Comparison of ENCODE assay signal across 22 cellular contexts in genomic region chr7:158135931-158136330, GRCh38.
DNase-seq lines count a peak whose midpoint lies in the region; ATAC-seq, FAIRE-seq and TF ChIP-seq lines count a peak whose summit lies in the region.
"Had no signal": no experiment of that assay in that cellular context is flagged by ENCODE, and none has a peak within 500 bp of the region (broad histone marks: within the 10 kb centered on the region; RNA-seq: fewer than 3 reads in every experiment).

No MANE protein-coding gene starts in this region.

- no peak for FAIRE-seq in kidney (lab: Jason Lieb, UNC)
- FAIRE-seq: A549, D721Med, G401.6, GM12891, GM19239 had no signal

- TF ChIP-seq POLR2A in stomach (IDR thresholded peaks at IDR 0.05) = no peak

- TF ChIP-seq CTCF in kidney (IDR thresholded peaks at IDR 0.05; ENCODE audit: borderline replicate concordance, extremely low read depth, insufficient read depth) = no peak
- TF ChIP-seq CTCF in stomach (IDR thresholded peaks at IDR 0.05) = no peak

- no CpG with 5 or more reads among the region's 16 CpGs for WGBS in neuronal stem cell (ENCODE audit: extremely low coverage in 2 of 2, insufficient read length in 2 of 2, insufficient replicate concordance in 1 of 2), 2 donors
- WGBS in stomach, 5 donors = 85 to 93% (median 86%) methylated on average over 16 of the region's 16 CpGs

- no peak overlapping the region for H4K8ac ChIP-seq in neuronal stem cell (ENCODE audit: low read depth, low read length)

- no peak overlapping the region for H3K4ac ChIP-seq in neuronal stem cell (ENCODE audit: low read length)

- H3K4me3 ChIP-seq in kidney (ENCODE audit: low read length in 2 of 2) (no peak overlapping the region), neuronal stem cell (ENCODE audit: low read length in 2 of 2) (no peak overlapping the region), stomach (no peak overlapping the region)
- H3K4me3 ChIP-seq: A549; BLaER1 treated with 17β-estradiol and CSF1 and Interleukin-3, amounts not matched to agents 10 nM and 100 nM had no signal

- H3K4me1 ChIP-seq in kidney (ENCODE audit: control insufficient read depth in 1 of 2, insufficient read depth in 1 of 2, low read depth in 1 of 2, low read length in 2 of 2) (no peaks in the 10 kb centered on the region), neuronal stem cell (ENCODE audit: control insufficient read depth in 2 of 2, insufficient read depth in 1 of 2, low read depth in 1 of 2, low read length in 2 of 2) (peaks cover 0 to 2% of the 10 kb centered on the region in 2 donors), stomach (no peaks in the 10 kb centered on the region)
- H3K4me1 ChIP-seq: A549, Caco-2 had no signal

- no peak for ATAC-seq in Right ventricle myocardium superior (ENCODE audit: poor library complexity)
- ATAC-seq: A549; CD8-positive, alpha-beta T cell had no signal

- H2BK5ac ChIP-seq in neuronal stem cell (ENCODE audit: low read length) = no peak overlapping the region

- no peak overlapping the region for H2AFZ ChIP-seq in neuronal stem cell (ENCODE audit: low read length)

- no peak for TF ChIP-seq EP300 in stomach (IDR thresholded peaks at IDR 0.05)

- H2AK5ac ChIP-seq in neuronal stem cell (ENCODE audit: low read depth, low read length) = no peak overlapping the region

- H3K9ac ChIP-seq in kidney (ENCODE audit: low read length in 2 of 2) (no peak overlapping the region), neuronal stem cell (ENCODE audit: low read depth, low read length, poor library complexity) (no peak overlapping the region)
- H3K9ac ChIP-seq: BLaER1 treated with 17β-estradiol and CSF1 and Interleukin-3, amounts not matched to agents 10 nM and 100 nM had no signal

- H3K27ac ChIP-seq in kidney (ENCODE audit: low read depth in 2 of 2, low read length in 2 of 2) (no peak overlapping the region), neuronal stem cell (replicated peaks; ENCODE audit: low read length) (no peak overlapping the region), stomach (no peak overlapping the region)
- H3K27ac ChIP-seq: 22Rv1; A549; BLaER1 treated with 17β-estradiol and CSF1 and Interleukin-3, amounts not matched to agents 10 nM and 100 nM; C4-2B had no signal

- no peak overlapping the region for H3K18ac ChIP-seq in neuronal stem cell (ENCODE audit: low read length)

- no peak overlapping the region for H2BK12ac ChIP-seq in neuronal stem cell (ENCODE audit: low read length)

- peaks cover 0 to 2% (median 2%) of the 10 kb centered on the region in 3 experiments for H3K27me3 ChIP-seq in neuronal stem cell (ENCODE audit: control insufficient read depth in 3 of 3, insufficient read depth in 3 of 3, low read depth in 1 of 3, low read length in 3 of 3)
- H3K27me3 ChIP-seq in stomach = no peaks in the 10 kb centered on the region
- H3K27me3 ChIP-seq: BLaER1 treated with 17β-estradiol and CSF1 and Interleukin-3, amounts not matched to agents 10 nM and 100 nM had no signal

- H3K36me3 ChIP-seq in kidney (ENCODE audit: control insufficient read depth in 1 of 2, insufficient read depth in 2 of 2, low read length in 2 of 2) (no peaks in the 10 kb centered on the region), neuronal stem cell (replicated peaks in 1 of 2; ENCODE audit: control insufficient read depth in 2 of 2, insufficient read depth in 2 of 2, low read length in 2 of 2) (peaks cover 0 to 3% of the 10 kb centered on the region in 2 donors), stomach (peaks cover 0 to 10% (median 4%) of the 10 kb centered on the region in 4 donors)
- H3K36me3 ChIP-seq: BLaER1 treated with 17β-estradiol and CSF1 and Interleukin-3, amounts not matched to agents 10 nM and 100 nM had no signal

- H3K9me3 ChIP-seq in kidney (ENCODE audit: control insufficient read depth in 1 of 2, low read length in 2 of 2) = no peaks in the 10 kb centered on the region
- H3K9me3 ChIP-seq in neuronal stem cell (replicated peaks in 1 of 2; ENCODE audit: control insufficient read depth in 2 of 2, insufficient read depth in 1 of 2, low read depth in 1 of 2, low read length in 2 of 2) = peaks cover 0 to 23% of the 10 kb centered on the region in 2 donors
- peaks cover 0 to 9% (median 0%) of the 10 kb centered on the region in 4 donors for H3K9me3 ChIP-seq in stomach
- H3K9me3 ChIP-seq: A549 had no signal

- H3K14ac ChIP-seq in neuronal stem cell (ENCODE audit: low read length) = no peak overlapping the region

- peak; percentile 47 for DNase-seq in cardiac septum (ENCODE audit: low spot score)
- no peak for DNase-seq in Right ventricle myocardium superior
- peak; percentile 60 for DNase-seq in kidney
- no peak for DNase-seq in neuronal stem cell (ENCODE audit: low spot score)
- DNase-seq in stomach = peak; percentile 21
- DNase-seq in NCI-H446 (lab: John Stamatoyannopoulos, UW) = no peak
- DNase-seq in NCI-H510A (lab: John Stamatoyannopoulos, UW) = no peak
- no peak for DNase-seq in SW 1271 (lab: John Stamatoyannopoulos, UW)
- DNase-seq: AML-193; Caco-2; Calu3; CD8-positive, alpha-beta T cell; DMS79 treated with DMSO at 0.1 percent for 48 hours; GF-D8 had no signal

- intact Hi-C loops in cardiac septum (cut with DNase I) (no loop called here), Right ventricle myocardium superior (cut with DNase I) (no loop called here), kidney (cut with DNase I) (no loop called here), stomach (cut with DNase I; ENCODE audit: low total_unique reads) (no loop called here)

- peak overlapping the region; percentile 39 for H3K23ac ChIP-seq in neuronal stem cell (ENCODE audit: low read depth, low read length, poor library complexity)

- no peaks in the 10 kb centered on the region for H3K79me1 ChIP-seq in neuronal stem cell (ENCODE audit: low read depth, low read length)

- no peak overlapping the region for H3K4me2 ChIP-seq in neuronal stem cell (ENCODE audit: insufficient read depth, low read length, poor library complexity, severe bottlenecking)
- H3K4me2 ChIP-seq: A549; BLaER1 treated with 17β-estradiol and CSF1 and Interleukin-3, amounts not matched to agents 10 nM and 100 nM had no signal

- no peak overlapping the region for H2BK120ac ChIP-seq in neuronal stem cell (ENCODE audit: low read depth, low read length)

- no peak overlapping the region for H4K91ac ChIP-seq in neuronal stem cell (ENCODE audit: low read depth, low read length, poor library complexity)

- H2BK15ac ChIP-seq in neuronal stem cell (ENCODE audit: low read length) = no peak overlapping the region

Comparison
In these comparisons a context has a peak if more than half of its experiments do, and no peak if none do; other contexts are left out.
1. DNase-seq: peak in cardiac septum (single experiment), kidney (single experiment) and stomach (single experiment); none in Right ventricle myocardium superior (single experiment), neuronal stem cell (single experiment), NCI-H446 (0 of 2), NCI-H510A (single experiment) and SW 1271 (0 of 2).